10 cellular contexts compared by ENCODE assay signal in the genomic region with DNA sequence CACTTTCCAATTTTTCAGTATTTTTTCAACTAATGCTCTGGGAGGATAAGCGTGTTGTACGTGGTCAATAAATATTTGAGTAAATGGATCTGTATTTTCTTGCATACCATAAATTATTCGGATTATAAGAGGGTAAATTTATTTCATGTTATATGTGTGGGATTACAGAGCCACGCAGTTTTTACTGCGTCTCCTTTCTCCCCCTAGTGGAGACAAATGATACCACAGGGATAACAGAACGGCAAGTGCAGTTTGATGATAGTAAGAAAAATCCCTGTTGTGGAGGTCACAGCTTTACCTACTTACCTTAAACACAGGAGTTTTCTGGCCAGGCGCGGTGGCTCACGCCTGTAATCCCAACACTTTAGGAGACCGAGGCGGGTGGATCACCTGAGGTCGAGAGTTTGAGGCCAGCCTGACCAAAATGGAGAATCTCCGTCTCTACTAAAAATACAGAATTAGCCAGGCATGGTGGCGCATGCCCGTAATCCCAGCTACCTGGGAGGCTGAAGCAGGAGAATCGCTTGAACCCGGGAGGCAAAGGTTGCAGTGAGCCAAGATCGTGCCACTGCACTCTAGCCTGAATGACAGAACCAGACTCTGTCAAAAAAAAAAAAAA. TPM values are rescaled to one million over a fixed set of nuclear protein-coding genes. Genes with fewer than 3 reads are reported as not detected.
DNase-seq lines count a peak whose midpoint lies in the region; ATAC-seq and TF ChIP-seq lines count a peak whose summit lies in the region.
"Had no signal": no experiment of that assay in that cellular context is flagged by ENCODE, and none has a peak within 500 bp of the region (broad histone marks: within the 10 kb centered on the region; RNA-seq: fewer than 3 reads in every experiment).

No MANE protein-coding gene starts in this region.

- no peak overlapping the region for H3K4me3 ChIP-seq in DND-41 (ENCODE audit: low read depth in 1 of 2, low read length in 2 of 2)
- H3K4me3 ChIP-seq in lung: no peak overlapping the region

- H3K4me2 ChIP-seq in DND-41 (ENCODE audit: insufficient read depth, low read length): no peak overlapping the region

- TF ChIP-seq CTCF in DND-41 (IDR thresholded peaks at IDR 0.05; ENCODE audit: borderline replicate concordance, extremely low read depth, low read length, poor library complexity, severe bottlenecking): peak; percentile 75
- peak; percentile 10 for TF ChIP-seq CTCF in lung (IDR thresholded peaks at IDR 0.05; ENCODE audit: control extremely low read depth, extremely low read depth)

- ATAC-seq in DND-41 (ENCODE audit: insufficient read depth, low read depth) (peak; percentile 54; the same call in 1 of the 3 replicates), lung (ENCODE audit: insufficient read depth, low FRiP score) (no peak), GM18517 (IDR thresholded peaks at IDR 0.05; ENCODE audit: unreplicated experiment) (no peak)

- WGBS in lung, 2 donors: 55 to 56% methylated on average over 18 of the region's 18 CpGs

- H3K9me3 ChIP-seq in DND-41 (ENCODE audit: insufficient read depth, low read length, severe bottlenecking): no peaks in the 10 kb centered on the region
- no peaks in the 10 kb centered on the region for H3K9me3 ChIP-seq in lung (ENCODE audit: control insufficient read depth in 2 of 2, insufficient read depth in 1 of 2, low read length in 1 of 2)

- H3K9ac ChIP-seq in DND-41 (ENCODE audit: low read depth, low read length): no peak overlapping the region

- no peaks in the 10 kb centered on the region for H3K79me2 ChIP-seq in DND-41 (ENCODE audit: insufficient read depth, low read length)

- H3K4me1 ChIP-seq in DND-41 (ENCODE audit: insufficient read depth, low read length) (peaks cover 2% of the 10 kb centered on the region; the same call in 1 of the 2 replicates), lung (ENCODE audit: control insufficient read depth in 2 of 2, insufficient read depth in 2 of 2, low read length in 2 of 2) (no peaks in the 10 kb centered on the region)

- no peaks in the 10 kb centered on the region for H3K36me3 ChIP-seq in DND-41 (ENCODE audit: insufficient read depth, low read length)
- H3K36me3 ChIP-seq in lung (ENCODE audit: control insufficient read depth in 2 of 2, insufficient read depth in 2 of 2, low read length in 2 of 2): no peaks in the 10 kb centered on the region

- 0 out of 2 replicates have a peak overlapping the region, but pooled peaks have one; percentile 39 for H2AFZ ChIP-seq in DND-41 (ENCODE audit: low read depth, low read length)

- DNase-seq in DND-41 (peak; percentile 20), HuH-7.5 (ENCODE audit: low spot score) (peak; percentile 58), amniotic epithelial cell (ENCODE audit: low read depth) (peak; percentile 7), lung (ENCODE audit: low spot score) (no peak), epidermal melanocyte (ENCODE audit: insufficient read length, low spot score) (no peak), NCI-H524 treated with DMSO at 0.1 percent for 48 hours (lab: John Stamatoyannopoulos, UW) (no peak), pons (ENCODE audit: low spot score) (no peak)
- DNase-seq: stimulated activated CD4-positive, alpha-beta T cell treated with anti-CD3 and anti-CD28 coated beads, Interleukin-2, amount 100 ng/mL, for 48 hours had no signal

- H3K27me3 ChIP-seq in DND-41 (ENCODE audit: insufficient read depth, low read length, poor library complexity) (no peaks in the 10 kb centered on the region), lung (ENCODE audit: control insufficient read depth, insufficient read depth) (no peaks in the 10 kb centered on the region)

- H3K27ac ChIP-seq in DND-41 (ENCODE audit: low read length) (no peak overlapping the region), lung (ENCODE audit: low read depth in 1 of 2, low read length in 1 of 2) (no peak overlapping the region)

- H4K20me1 ChIP-seq in DND-41 (ENCODE audit: insufficient read depth, low read length): no peaks in the 10 kb centered on the region

RNA-seq across cellular contexts. Expression of a gene that starts 16.8 kb away (rescaled TPM):
- not detected for total RNA-seq in lung
- polyA plus RNA-seq in lung: not detected
- total RNA-seq: T-helper 1 cell treated with Interleukin-12 subunit alpha and Interleukin-12 subunit beta and Interleukin-4 antibody, amounts not matched to agents 30 ng/mL and 1 ng/mL, for 36 hours had no signal

RNA-seq across cellular contexts. Expression of a gene that starts 26.0 kb away (rescaled TPM):
- total RNA-seq in lung: not detected
- not detected for polyA plus RNA-seq in lung
- total RNA-seq: T-helper 1 cell treated with Interleukin-12 subunit alpha and Interleukin-12 subunit beta and Interleukin-4 antibody, amounts not matched to agents 30 ng/mL and 1 ng/mL, for 36 hours had no signal

RNA-seq across cellular contexts. Expression of a gene that starts 35.6 kb away (rescaled TPM):
- total RNA-seq in lung: not detected
- polyA plus RNA-seq in lung: not detected
- total RNA-seq: T-helper 1 cell treated with Interleukin-12 subunit alpha and Interleukin-12 subunit beta and Interleukin-4 antibody, amounts not matched to agents 30 ng/mL and 1 ng/mL, for 36 hours had no signal

RNA-seq across cellular contexts. Expression of a gene that starts 44.7 kb away (rescaled TPM):
- not detected for total RNA-seq in lung
- not detected for polyA plus RNA-seq in lung
- total RNA-seq: T-helper 1 cell treated with Interleukin-12 subunit alpha and Interleukin-12 subunit beta and Interleukin-4 antibody, amounts not matched to agents 30 ng/mL and 1 ng/mL, for 36 hours had no signal

RNA-seq across cellular contexts. Expression of a gene that starts 54.1 kb away (rescaled TPM):
- total RNA-seq in lung: not detected
- not detected for polyA plus RNA-seq in lung
- total RNA-seq: T-helper 1 cell treated with Interleukin-12 subunit alpha and Interleukin-12 subunit beta and Interleukin-4 antibody, amounts not matched to agents 30 ng/mL and 1 ng/mL, for 36 hours had no signal

Comparison
In these comparisons a context has a peak if more than half of its experiments do, and no peak if none do; other contexts are left out.
1. DNase-seq: peak in DND-41 (single experiment), HuH-7.5 (single experiment) and amniotic epithelial cell (single experiment); none in lung (single experiment), epidermal melanocyte (single experiment), NCI-H524 treated with DMSO at 0.1 percent for 48 hours (single experiment) and pons (single experiment).